In genomic region chr1:41788427-41788826, GRCh38 we compare ENCODE assay signal across 23 cellular contexts.
DNase-seq lines count a peak whose midpoint lies in the region; FAIRE-seq and TF ChIP-seq lines count a peak whose summit lies in the region.
"Had no signal": no experiment of that assay in that cellular context is flagged by ENCODE, and none has a peak within 500 bp of the region (broad histone marks: within the 10 kb centered on the region; RNA-seq: fewer than 3 reads in every experiment).

No MANE protein-coding gene starts in this region.

- no peak overlapping the region for H3K4me3 ChIP-seq in WERI-Rb-1 (ENCODE audit: low read depth, low read length)
- H3K4me3 ChIP-seq in H1 (ENCODE audit: extremely low read depth in 1 of 4, insufficient read depth in 2 of 4, low read depth in 3 of 4, low read length in 4 of 4): no peak overlapping the region
- H3K4me3 ChIP-seq in ascending aorta: no peak overlapping the region
- H3K4me3 ChIP-seq: BLaER1, GM12878 had no signal

- WGBS in H1 (ENCODE audit: extremely low coverage in 1 of 2, insufficient coverage in 1 of 2, insufficient read length in 1 of 2, insufficient replicate concordance in 2 of 2, low coverage in 1 of 2, low lambda C conversion rate in 2 of 2, missing lambda C conversion rate in 1 of 2), 2 experiments: 87% methylated on average over 3 of the region's 3 CpGs; no CpG with 5 or more reads in 1 of the 2 experiments

- no peaks in the 10 kb centered on the region; the same call in 1 of the 2 replicates for H3K23me2 ChIP-seq in H1 (ENCODE audit: low read depth, low read length)

- no peak overlapping the region for H3K56ac ChIP-seq in H1 (replicated peaks; ENCODE audit: insufficient read length, low read depth, low read length)

- no peak overlapping the region for H2BK20ac ChIP-seq in H1 (ENCODE audit: low read length)

- H3K79me2 ChIP-seq in H1 (ENCODE audit: control insufficient read depth in 1 of 2, insufficient read depth in 2 of 2, low read length in 2 of 2): no peaks in the 10 kb centered on the region

- no peak overlapping the region for H4K5ac ChIP-seq in H1 (ENCODE audit: insufficient read length, low read depth, low read length)

- TF ChIP-seq CTCF in WERI-Rb-1 (IDR thresholded peaks at IDR 0.05; ENCODE audit: low read depth, low read length): no peak
- TF ChIP-seq CTCF in H1 (IDR thresholded peaks at IDR 0.05; ENCODE audit: control extremely low read depth in 1 of 3, insufficient read depth in 1 of 3, low read depth in 1 of 3, low read length in 3 of 3): no peak
- no peak for TF ChIP-seq CTCF in ascending aorta (IDR thresholded peaks at IDR 0.05)

- H4K91ac ChIP-seq in H1 (replicated peaks; ENCODE audit: insufficient read length, low read length): no peak overlapping the region

- H2BK120ac ChIP-seq in H1 (replicated peaks; ENCODE audit: low read depth, low read length): no peak overlapping the region

- H3K9me3 ChIP-seq in WERI-Rb-1 (ENCODE audit: severe bottlenecking): peaks cover 4% of the 10 kb centered on the region
- H3K9me3 ChIP-seq in H1 (ENCODE audit: insufficient read depth in 2 of 2, low read depth in 1 of 2, low read length in 1 of 2): no peaks in the 10 kb centered on the region
- no peaks in the 10 kb centered on the region for H3K9me3 ChIP-seq in ascending aorta
- H3K9me3 ChIP-seq: BE2C, BLaER1 had no signal

- H3K14ac ChIP-seq in H1 (ENCODE audit: insufficient read length): no peak overlapping the region

- no peak overlapping the region for H3K4me2 ChIP-seq in H1 (ENCODE audit: insufficient read depth in 1 of 2, low read depth in 2 of 2, low read length in 2 of 2)
- H3K4me2 ChIP-seq: BLaER1 had no signal

- no peak for TF ChIP-seq POLR2A in H1 (IDR thresholded peaks at IDR 0.05; ENCODE audit: control extremely low read depth in 1 of 2, low read depth in 2 of 2, low read length in 2 of 2)

- no peak for DNase-seq in WERI-Rb-1
- peak; percentile 68 for DNase-seq in cerebellar cortex (ENCODE audit: low spot score)
- DNase-seq in H1 (ENCODE audit: low read depth in 1 of 2, low spot score in 2 of 2): no peak
- DNase-seq in ascending aorta (ENCODE audit: low spot score in 2 of 2): no peak
- no peak for DNase-seq in DMS153 (lab: John Stamatoyannopoulos, UW)
- no peak for DNase-seq in stimulated activated CD4-positive, alpha-beta T cell treated with anti-CD3 and anti-CD28 coated beads, Interleukin-12 subunit alpha, Interleukin-12 subunit beta, amount 100 ng/mL, for 4 hours
- no peak for DNase-seq in stimulated activated CD4-positive, alpha-beta T cell treated with anti-CD3 and anti-CD28 coated beads, Interleukin-1b, Interleukin-23, amount 100 ng/mL, for 48 hours
- DNase-seq: 8988T; ACHN; BE2C; C1 segment of cervical spinal cord; CD4-positive, alpha-beta memory T cell; CD4-positive, CD25-positive, alpha-beta regulatory T cell; CD8-positive, alpha-beta memory T cell; COR-L47; DMS 273 treated with DMSO at 0.1 percent for 48 hours; DMS79 treated with DMSO at 0.1 percent for 48 hours; GDM1 had no signal

- H3K4me1 ChIP-seq in H1 (replicated peaks in 1 of 4; ENCODE audit: control insufficient read depth in 3 of 4, insufficient read depth in 4 of 4, low read length in 3 of 4) (no peaks in the 10 kb centered on the region; a peak in 1 of 7 replicates), ascending aorta (no peaks in the 10 kb centered on the region)
- H3K4me1 ChIP-seq: BE2C had no signal

- 0 out of 2 replicates have a peak overlapping the region, but pooled peaks have one; percentile 9 for H2AFZ ChIP-seq in H1 (ENCODE audit: low read length)

- no peak overlapping the region for H3K9ac ChIP-seq in H1 (replicated peaks in 1 of 4; ENCODE audit: extremely low read depth in 1 of 4, low read depth in 3 of 4, low read length in 3 of 4)
- H3K9ac ChIP-seq: BLaER1 had no signal

- H3K36me3 ChIP-seq in WERI-Rb-1 (no peaks in the 10 kb centered on the region), H1 (ENCODE audit: control insufficient read depth in 2 of 4, insufficient read depth in 4 of 4, low read length in 3 of 4) (no peaks in the 10 kb centered on the region), ascending aorta (no peaks in the 10 kb centered on the region)
- H3K36me3 ChIP-seq: BE2C, BLaER1 had no signal

- H2BK12ac ChIP-seq in H1 (ENCODE audit: low read depth, low read length): no peak overlapping the region

- H2AK5ac ChIP-seq in H1 (ENCODE audit: low read depth, low read length): no peak overlapping the region

- H3K27ac ChIP-seq in WERI-Rb-1 (peak overlapping the region; percentile 46), H1 (ENCODE audit: low read depth, low read length) (no peak overlapping the region), ascending aorta (no peak overlapping the region)
- H3K27ac ChIP-seq: BLaER1 had no signal

- CTCF ChIA-PET in H1 (lab: Charles Lee; ENCODE audit: partially characterized antibody): interaction anchor here (0.9 to 1.6 kb wide), 4 partner anchors 11 to 214 kb away, joined by 3 to 7 read pairs (median 3); no protein-coding TSS in a partner anchor

- H2BK15ac ChIP-seq in H1 (ENCODE audit: low read length): no peak overlapping the region

- no peak overlapping the region for H3K4ac ChIP-seq in H1 (replicated peaks; ENCODE audit: insufficient read length, low read depth, low read length)

- H4K20me1 ChIP-seq in H1 (replicated peaks in 1 of 2; ENCODE audit: control insufficient read depth in 1 of 2, insufficient read depth in 2 of 2, low read length in 2 of 2): no peaks in the 10 kb centered on the region
- H4K20me1 ChIP-seq: BLaER1 had no signal

- H3K79me1 ChIP-seq in H1 (ENCODE audit: low read depth, low read length): no peaks in the 10 kb centered on the region

- H3K27me3 ChIP-seq in WERI-Rb-1 (ENCODE audit: insufficient read depth, low read depth, severe bottlenecking): no peaks in the 10 kb centered on the region
- no peaks in the 10 kb centered on the region; a peak in 1 of 7 replicates for H3K27me3 ChIP-seq in H1 (replicated peaks in 1 of 4; ENCODE audit: control insufficient read depth in 3 of 4, extremely low read depth in 1 of 4, insufficient read depth in 3 of 4, low read length in 3 of 4)
- H3K27me3 ChIP-seq in ascending aorta: no peaks in the 10 kb centered on the region
- H3K27me3 ChIP-seq: BE2C, BLaER1 had no signal

- H4K8ac ChIP-seq in H1 (ENCODE audit: extremely low read depth, insufficient read depth, low read length): 0 out of 2 replicates have a peak overlapping the region, but pooled peaks have one; percentile 11

- FAIRE-seq in H1 (lab: Jason Lieb, UNC): no peak
- FAIRE-seq: A204.1, GM12878, GM12892, GM18507 had no signal

- no peak overlapping the region for H2BK5ac ChIP-seq in H1 (ENCODE audit: low read depth, low read length)

- H3K23ac ChIP-seq in H1 (ENCODE audit: insufficient read length): no peak overlapping the region

- TF ChIP-seq RAD21 in H1 (IDR thresholded peaks at IDR 0.05 in 1 of 2, conservative IDR thresholded peaks at IDR 0.05 in 1 of 2; ENCODE audit: low read depth in 2 of 2, low read length in 2 of 2): no peak

- POLR2A ChIA-PET in H1 (lab: Charles Lee; ENCODE audit: partially characterized antibody): no interaction called here

- H3K18ac ChIP-seq in H1 (ENCODE audit: extremely low read depth, low read length): no peak overlapping the region

- TF ChIP-seq EP300 in H1 (IDR thresholded peaks at IDR 0.05; ENCODE audit: borderline replicate concordance in 1 of 2, low read depth in 2 of 2, low read length in 2 of 2): no peak

- intact Hi-C loops in ascending aorta (cut with DNase I): no loop called here

TF ChIP-seq in H1, 55 proteins besides CTCF, POLR2A, EP300 and RAD21:
- TF ChIP-seq HDAC6 (IDR thresholded peaks at IDR 0.05; ENCODE audit: low read depth, low read length) (no peak), CEBPB (IDR thresholded peaks at IDR 0.05; ENCODE audit: low read depth, low read length) (no peak), CHD1 (IDR thresholded peaks at IDR 0.05; ENCODE audit: low read depth, low read length) (no peak), BCL11A (IDR thresholded peaks at IDR 0.05; ENCODE audit: low read depth in 2 of 2, low read length in 2 of 2) (no peak), EGR1 (IDR thresholded peaks at IDR 0.05; ENCODE audit: borderline replicate concordance, low read depth, low read length) (no peak), BACH1 (IDR thresholded peaks at IDR 0.05; ENCODE audit: low read length) (no peak), YY1 (IDR thresholded peaks at IDR 0.05; ENCODE audit: low read depth, low read length) (no peak), CREB1 (IDR thresholded peaks at IDR 0.05) (no peak), RBBP5 (IDR thresholded peaks at IDR 0.05; ENCODE audit: borderline replicate concordance, low read depth, low read length) (no peak), TAF7 (optimal IDR thresholded peaks at IDR 0.05; ENCODE audit: borderline replicate concordance, low read depth, low read length) (no peak), SRF (IDR thresholded peaks at IDR 0.05; ENCODE audit: low read depth, low read length) (no peak), TEAD4 (IDR thresholded peaks at IDR 0.05; ENCODE audit: low read depth, low read length) (no peak), RNF2 (IDR thresholded peaks at IDR 0.05; ENCODE audit: borderline replicate concordance, low read depth, low read length, missing control alignments, poor library complexity, severe bottlenecking) (no peak), TBP (IDR thresholded peaks at IDR 0.05; ENCODE audit: low read depth, low read length) (no peak)
TF ChIP-seq in H1: peak in this region for 0.
